In the genomic region with DNA sequence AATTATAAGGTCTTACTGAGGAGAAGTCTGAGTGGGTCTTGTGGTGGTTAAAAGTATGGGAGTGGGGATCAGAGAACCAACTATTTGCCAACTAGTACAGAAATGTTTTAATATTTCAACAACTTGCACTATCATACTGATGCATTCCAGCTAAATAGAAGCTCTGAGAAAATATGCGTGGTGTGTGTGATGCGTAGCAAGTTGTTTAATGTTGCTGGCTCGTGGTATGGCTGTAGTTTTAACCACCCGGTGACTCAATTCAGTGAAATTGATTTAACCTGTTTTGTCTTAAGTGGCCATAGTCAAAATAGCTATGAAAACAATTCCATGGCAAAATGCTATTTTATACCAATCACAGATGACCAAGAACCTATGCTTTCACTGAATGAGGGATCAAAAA, we compare ENCODE assay signal across 22 cellular contexts.
A peak's percentile ranks its signal among the peaks of the same experiment; 100 is the strongest.
DNase-seq lines count a peak whose midpoint lies in the region; ATAC-seq, FAIRE-seq and TF ChIP-seq lines count a peak whose summit lies in the region.
"Had no signal": no experiment of that assay in that cellular context is flagged by ENCODE, and none has a peak within 500 bp of the region (broad histone marks: within the 10 kb centered on the region; RNA-seq: fewer than 3 reads in every experiment).

No MANE protein-coding gene starts in this region.

- no peaks in the 10 kb centered on the region for H3K27me3 ChIP-seq in fibroblast of lung (ENCODE audit: control insufficient read depth, insufficient read depth, low read length)
- H3K27me3 ChIP-seq in trophoblast cell (ENCODE audit: insufficient read depth, low read length) = no peaks in the 10 kb centered on the region
- H3K27me3 ChIP-seq in ascending aorta = no peaks in the 10 kb centered on the region

- H3K79me2 ChIP-seq in fibroblast of lung (ENCODE audit: control insufficient read depth, insufficient read depth, low read length) (no peaks in the 10 kb centered on the region), trophoblast cell (ENCODE audit: control insufficient read depth, insufficient read depth, low read length, poor library complexity) (no peaks in the 10 kb centered on the region)

- H2BK5ac ChIP-seq in trophoblast cell (ENCODE audit: low read depth, low read length, poor library complexity) = no peak overlapping the region

- no peaks in the 10 kb centered on the region for H3K36me3 ChIP-seq in fibroblast of lung (ENCODE audit: control insufficient read depth, insufficient read depth, low read length)
- no peaks in the 10 kb centered on the region for H3K36me3 ChIP-seq in trophoblast cell (ENCODE audit: control insufficient read depth in 1 of 2, insufficient read depth in 2 of 2, low read length in 2 of 2)
- no peaks in the 10 kb centered on the region for H3K36me3 ChIP-seq in ascending aorta

- H4K91ac ChIP-seq in trophoblast cell (ENCODE audit: low read depth, low read length) = no peak overlapping the region

- H3K23ac ChIP-seq in trophoblast cell (ENCODE audit: low read length) = no peak overlapping the region

- no peak overlapping the region for H4K12ac ChIP-seq in trophoblast cell (ENCODE audit: low read depth, low read length)

- H3K4me3 ChIP-seq in fibroblast of lung (replicated peaks in 1 of 4; ENCODE audit: control extremely low read depth in 1 of 4, insufficient read depth in 1 of 4, low read depth in 3 of 4, low read length in 4 of 4) = no peak overlapping the region
- no peak overlapping the region for H3K4me3 ChIP-seq in trophoblast cell (ENCODE audit: low read depth, low read length)
- no peak overlapping the region for H3K4me3 ChIP-seq in ascending aorta
- H3K4me3 ChIP-seq: A549, K562, SK-N-MC had no signal

- no peak overlapping the region for H3K18ac ChIP-seq in trophoblast cell (ENCODE audit: low read length)

- H4K8ac ChIP-seq in trophoblast cell (ENCODE audit: low read depth, low read length) = no peak overlapping the region

- H3K4me2 ChIP-seq in fibroblast of lung (ENCODE audit: extremely low read depth, insufficient read depth, low read length) (no peak overlapping the region), trophoblast cell (ENCODE audit: low read length) (no peak overlapping the region)
- H3K4me2 ChIP-seq: A549 had no signal

- ATAC-seq in HG02852 (IDR thresholded peaks at IDR 0.05; ENCODE audit: unreplicated experiment) = no peak
- no peak for ATAC-seq in GM19397 (IDR thresholded peaks at IDR 0.05; ENCODE audit: unreplicated experiment)
- ATAC-seq: A549, K562 had no signal

- WGBS in trophoblast cell (ENCODE audit: extremely low coverage, insufficient coverage, insufficient read length) = no CpG with 5 or more reads among the region's 4 CpGs

- H2AFZ ChIP-seq in fibroblast of lung (ENCODE audit: low read length) = no peak overlapping the region
- no peak overlapping the region for H2AFZ ChIP-seq in trophoblast cell (ENCODE audit: insufficient read depth, low read length, poor library complexity)

- H3K79me1 ChIP-seq in trophoblast cell (ENCODE audit: low read length) = no peaks in the 10 kb centered on the region

- H4K20me1 ChIP-seq in fibroblast of lung (ENCODE audit: control insufficient read depth, extremely low read depth, insufficient read depth, low read length) = no peaks in the 10 kb centered on the region

- no peak overlapping the region for H3K9ac ChIP-seq in fibroblast of lung (ENCODE audit: insufficient read depth, low read length)
- no peak overlapping the region for H3K9ac ChIP-seq in trophoblast cell (ENCODE audit: low read length)

- H2AK5ac ChIP-seq in trophoblast cell (ENCODE audit: low read length) = no peak overlapping the region

- TF ChIP-seq CTCF in fibroblast of lung (conservative IDR thresholded peaks at IDR 0.05 in 1 of 2, IDR thresholded peaks at IDR 0.05 in 1 of 2; ENCODE audit: low read depth in 1 of 2, low read length in 2 of 2) (no peak), ascending aorta (IDR thresholded peaks at IDR 0.05) (no peak)

- no peak for FAIRE-seq in frontal cortex (lab: Jason Lieb, UNC)
- FAIRE-seq: A549, D721Med, K562, RCC 7860 had no signal

- no peak overlapping the region for H2BK120ac ChIP-seq in trophoblast cell (ENCODE audit: insufficient read depth, low read length, poor library complexity)

- H3K9me3 ChIP-seq in fibroblast of lung (ENCODE audit: control insufficient read depth, insufficient read depth, low read depth, low read length) (no peaks in the 10 kb centered on the region), trophoblast cell (ENCODE audit: insufficient read depth, low read depth, low read length) (no peaks in the 10 kb centered on the region), ascending aorta (no peaks in the 10 kb centered on the region)
- H3K9me3 ChIP-seq: A549 had no signal

- H3K14ac ChIP-seq in trophoblast cell (ENCODE audit: low read length) = no peak overlapping the region

- DNase-seq in EH (ENCODE audit: low read depth) = peak; percentile 6
- peak; percentile 19 for DNase-seq in amniotic stem cell (lab: John Stamatoyannopoulos, UW)
- DNase-seq in fibroblast of lung (ENCODE audit: low read depth in 2 of 2) = peak; percentile 11 to 58
- peak; percentile 34 to 81 for DNase-seq in trophoblast cell
- no peak for DNase-seq in ascending aorta (ENCODE audit: low spot score in 2 of 2)
- no peak for DNase-seq in frontal cortex (ENCODE audit: low spot score in 2 of 2)
- DNase-seq: AML-193, H9, NCI-H1105 treated with DMSO at 0.1 percent for 48 hours, NCI-H1694 treated with DMSO at 0.1 percent for 48 hours, NCI-H2107, NCI-H510A, NCI-H748 treated with DMSO at 0.1 percent for 48 hours, Right ventricle myocardium superior had no signal

- H3K4me1 ChIP-seq in fibroblast of lung (ENCODE audit: control insufficient read depth, extremely low read depth, insufficient read depth, low read length) (peaks cover 2% of the 10 kb centered on the region), trophoblast cell (ENCODE audit: control insufficient read depth in 1 of 2, insufficient read depth in 2 of 2, low read length in 2 of 2) (no peaks in the 10 kb centered on the region), ascending aorta (no peaks in the 10 kb centered on the region)
- H3K4me1 ChIP-seq: A549 had no signal

- no peak overlapping the region for H3K27ac ChIP-seq in fibroblast of lung (ENCODE audit: insufficient read depth, low read length)
- H3K27ac ChIP-seq in trophoblast cell (ENCODE audit: low read depth, low read length) = no peak overlapping the region
- H3K27ac ChIP-seq in ascending aorta = no peak overlapping the region
- H3K27ac ChIP-seq: A549, C4-2B, SK-N-MC had no signal

- no peak overlapping the region for H3K4ac ChIP-seq in trophoblast cell (ENCODE audit: low read depth, low read length)

- intact Hi-C loops in ascending aorta (cut with DNase I) = no loop called here

- H2BK12ac ChIP-seq in trophoblast cell (ENCODE audit: low read length) = no peak overlapping the region

Comparison
In these comparisons a context has a peak if more than half of its experiments do, and no peak if none do; other contexts are left out.
1. DNase-seq: peak in EH (single experiment), amniotic stem cell (single experiment), fibroblast of lung (2 of 2) and trophoblast cell (2 of 2); none in ascending aorta (0 of 2) and frontal cortex (0 of 2).